In the genomic region with DNA sequence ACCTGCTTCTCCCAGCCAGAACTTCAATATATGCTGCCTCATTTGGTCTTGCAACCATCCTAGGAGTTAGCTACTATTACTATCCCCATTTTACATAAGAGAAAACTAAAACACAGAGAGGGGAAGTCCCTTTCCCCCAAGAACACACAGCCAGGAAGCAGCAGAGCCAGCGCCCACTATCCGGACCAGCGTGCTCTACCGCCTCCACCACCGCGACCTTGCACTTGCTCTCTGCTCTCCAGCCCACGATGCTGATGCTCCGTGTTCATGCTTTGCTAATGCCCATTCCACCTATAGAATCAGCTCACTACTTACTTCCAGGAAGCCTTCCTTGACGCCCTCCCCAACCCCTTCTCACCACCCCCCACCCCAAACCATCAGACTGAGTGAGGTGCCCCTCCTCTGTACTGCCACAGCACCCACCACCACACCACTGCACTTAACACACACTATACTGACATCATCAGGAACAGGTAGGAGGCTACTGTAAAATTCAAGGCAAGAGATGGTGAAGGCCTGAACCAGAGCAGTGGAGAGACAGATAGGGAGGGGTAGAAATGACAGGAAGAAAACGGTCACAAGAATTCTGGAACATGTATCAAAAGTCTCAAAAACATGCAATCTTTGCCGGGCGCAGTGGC, we compare ENCODE assay signal across 1 cellular context.
TF ChIP-seq lines count a peak whose summit lies in the region.

No MANE protein-coding gene starts in this region.

TF ChIP-seq in GM23338, 12 proteins besides CTCF, POLR2A, EP300 and RAD21:
- TF ChIP-seq ZNF462 (CRISPR knock-in tag; IDR thresholded peaks at IDR 0.05) (no peak), JUNB (IDR thresholded peaks at IDR 0.05; ENCODE audit: unreplicated experiment) (no peak), REST (IDR thresholded peaks at IDR 0.05; ENCODE audit: unreplicated experiment) (no peak)
- TF ChIP-seq, protein P1, sequence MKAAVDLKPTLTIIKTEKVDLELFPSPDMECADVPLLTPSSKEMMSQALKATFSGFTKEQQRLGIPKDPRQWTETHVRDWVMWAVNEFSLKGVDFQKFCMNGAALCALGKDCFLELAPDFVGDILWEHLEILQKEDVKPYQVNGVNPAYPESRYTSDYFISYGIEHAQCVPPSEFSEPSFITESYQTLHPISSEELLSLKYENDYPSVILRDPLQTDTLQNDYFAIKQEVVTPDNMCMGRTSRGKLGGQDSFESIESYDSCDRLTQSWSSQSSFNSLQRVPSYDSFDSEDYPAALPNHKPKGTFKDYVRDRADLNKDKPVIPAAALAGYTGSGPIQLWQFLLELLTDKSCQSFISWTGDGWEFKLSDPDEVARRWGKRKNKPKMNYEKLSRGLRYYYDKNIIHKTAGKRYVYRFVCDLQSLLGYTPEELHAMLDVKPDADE (IDR thresholded peaks at IDR 0.05), result no peak
